Comparison of ENCODE assay signal across 1 cellular context in the genomic region with DNA sequence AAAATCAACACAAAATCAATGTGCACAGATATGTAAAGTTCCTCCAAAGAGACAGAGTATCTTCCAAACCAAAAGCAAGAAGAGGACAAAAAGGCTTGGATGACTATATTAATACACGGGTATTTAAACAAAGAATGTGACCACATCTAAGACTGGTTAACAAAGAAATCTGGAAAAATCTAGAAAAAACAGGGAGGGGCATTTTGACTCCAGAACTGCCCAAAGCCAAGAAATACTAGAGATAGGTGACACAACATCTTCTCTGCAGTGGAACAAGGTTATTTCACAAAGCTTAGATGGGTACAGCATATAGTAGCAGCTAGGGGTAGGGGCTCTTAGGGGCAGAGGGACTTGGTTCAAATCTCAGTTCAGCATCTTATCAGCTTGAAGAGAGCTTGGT.
TF ChIP-seq lines count a peak whose summit lies in the region.

No MANE protein-coding gene starts in this region.

TF ChIP-seq in GM12878, 131 proteins besides CTCF, POLR2A, EP300 and RAD21:
- TF ChIP-seq, protein P1, sequence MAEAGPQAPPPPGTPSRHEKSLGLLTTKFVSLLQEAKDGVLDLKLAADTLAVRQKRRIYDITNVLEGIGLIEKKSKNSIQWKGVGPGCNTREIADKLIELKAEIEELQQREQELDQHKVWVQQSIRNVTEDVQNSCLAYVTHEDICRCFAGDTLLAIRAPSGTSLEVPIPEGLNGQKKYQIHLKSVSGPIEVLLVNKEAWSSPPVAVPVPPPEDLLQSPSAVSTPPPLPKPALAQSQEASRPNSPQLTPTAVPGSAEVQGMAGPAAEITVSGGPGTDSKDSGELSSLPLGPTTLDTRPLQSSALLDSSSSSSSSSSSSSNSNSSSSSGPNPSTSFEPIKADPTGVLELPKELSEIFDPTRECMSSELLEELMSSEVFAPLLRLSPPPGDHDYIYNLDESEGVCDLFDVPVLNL (IDR thresholded peaks at IDR 0.05; ENCODE audit: low read depth, low read length): no peak
- TF ChIP-seq SKIL (IDR thresholded peaks at IDR 0.05; ENCODE audit: low read depth, poor library complexity, severe bottlenecking): no peak
- TF ChIP-seq USF1 (IDR thresholded peaks at IDR 0.05; ENCODE audit: borderline replicate concordance, extremely low read length, insufficient read depth, low read depth, low read length): no peak
- TF ChIP-seq NBN (IDR thresholded peaks at IDR 0.05): no peak
- no peak for TF ChIP-seq NKRF (conservative IDR thresholded peaks at IDR 0.05)
